ENCODE assay signal across 9 cellular contexts in genomic region chr2:210228586-210228985, GRCh38. TPM values are rescaled to one million over a fixed set of nuclear protein-coding genes. Genes with fewer than 3 reads are reported as not detected.
"Had no signal": no experiment of that assay in that cellular context is flagged by ENCODE, and none has a peak within 500 bp of the region (broad histone marks: within the 10 kb centered on the region; RNA-seq: fewer than 3 reads in every experiment).

No MANE protein-coding gene starts in this region.

- H3K9me3 ChIP-seq: HAP-1 had no signal

- H3K27ac ChIP-seq: GM23248 had no signal

- H3K4me3 ChIP-seq: GM23248, HAP-1, K562 had no signal

- H3K4me1 ChIP-seq: HAP-1 had no signal

- DNase-seq: GM23248, GOT3, H7, IMR-90, KG1 had no signal

- ATAC-seq: HCT116, K562 had no signal

- H3K36me3 ChIP-seq: HAP-1 had no signal

RNA-seq across cellular contexts. Expression of gene ACADL, which starts 3.3 kb away (rescaled TPM):
- total RNA-seq: GM23248, H7, HT-29, IMR-90 had no signal
